ENCODE assay signal across 8 cellular contexts in the genomic region with DNA sequence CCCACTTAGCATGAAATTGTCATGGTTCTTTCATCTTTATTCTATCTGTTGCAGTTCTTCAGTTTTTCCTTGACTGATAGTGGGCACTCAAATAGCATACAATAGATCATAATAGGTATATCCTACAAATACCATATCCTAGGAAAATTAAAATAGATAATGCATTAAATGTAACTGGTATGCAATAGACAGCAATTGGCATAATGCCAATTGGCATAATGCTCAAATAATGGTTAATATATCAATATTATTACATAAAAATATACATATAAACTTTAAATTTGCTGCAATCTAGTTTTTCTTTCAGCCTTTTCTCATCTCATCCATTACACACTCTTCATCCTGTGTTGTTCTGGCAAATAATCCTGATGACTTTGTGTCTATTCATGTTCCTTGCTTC.
"Had no signal": no experiment of that assay in that cellular context is flagged by ENCODE, and none has a peak within 500 bp of the region (broad histone marks: within the 10 kb centered on the region; RNA-seq: fewer than 3 reads in every experiment).

No MANE protein-coding gene starts in this region.

- H3K4me3 ChIP-seq: GM12878 had no signal

- FAIRE-seq: G401.6, GM12878, GM12891, GM12892, GM18507, GM19239 had no signal

- ATAC-seq: GM12878 had no signal

- DNase-seq: GDM1, GF-D8 had no signal
